ENCODE assay signal across 2 cellular contexts in genomic region chr13:52707375-52707774, GRCh38.
TF ChIP-seq lines count a peak whose summit lies in the region.

No MANE protein-coding gene starts in this region.

TF ChIP-seq in IMR-90, 13 proteins besides CTCF, POLR2A, EP300 and RAD21:
- no peak for TF ChIP-seq MAFK (IDR thresholded peaks at IDR 0.05; ENCODE audit: low read depth, low read length)
- no peak for TF ChIP-seq SMC3 (IDR thresholded peaks at IDR 0.05; ENCODE audit: low read depth, low read length)
- no peak for TF ChIP-seq MAZ (IDR thresholded peaks at IDR 0.05; ENCODE audit: borderline replicate concordance, low read depth, low read length)
- no peak for TF ChIP-seq FOS (IDR thresholded peaks at IDR 0.05; ENCODE audit: low read depth, low read length)
- no peak for TF ChIP-seq CEBPB (IDR thresholded peaks at IDR 0.05; ENCODE audit: low read depth, low read length)
- no peak for TF ChIP-seq NFE2L2 (IDR thresholded peaks at IDR 0.05; ENCODE audit: low read depth, low read length)
- no peak for TF ChIP-seq CHD1 (IDR thresholded peaks at IDR 0.05; ENCODE audit: low read depth, low read length)
- TF ChIP-seq, protein P1, sequence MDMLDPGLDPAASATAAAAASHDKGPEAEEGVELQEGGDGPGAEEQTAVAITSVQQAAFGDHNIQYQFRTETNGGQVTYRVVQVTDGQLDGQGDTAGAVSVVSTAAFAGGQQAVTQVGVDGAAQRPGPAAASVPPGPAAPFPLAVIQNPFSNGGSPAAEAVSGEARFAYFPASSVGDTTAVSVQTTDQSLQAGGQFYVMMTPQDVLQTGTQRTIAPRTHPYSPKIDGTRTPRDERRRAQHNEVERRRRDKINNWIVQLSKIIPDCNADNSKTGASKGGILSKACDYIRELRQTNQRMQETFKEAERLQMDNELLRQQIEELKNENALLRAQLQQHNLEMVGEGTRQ (IDR thresholded peaks at IDR 0.05; ENCODE audit: low read depth, low read length): no peak
- TF ChIP-seq RFX5 (IDR thresholded peaks at IDR 0.05; ENCODE audit: low read depth, low read length): no peak
TF ChIP-seq in IMR-90: peak in this region for 0.

TF ChIP-seq in GM12878, 131 proteins besides CTCF, POLR2A, EP300 and RAD21:
- no peak for TF ChIP-seq ZNF24 (IDR thresholded peaks at IDR 0.05)
- TF ChIP-seq TCF7 (IDR thresholded peaks at IDR 0.05; ENCODE audit: borderline replicate concordance): no peak
- TF ChIP-seq NBN (IDR thresholded peaks at IDR 0.05): no peak
- TF ChIP-seq ZNF687 (IDR thresholded peaks at IDR 0.05): no peak
- no peak for TF ChIP-seq MYC (IDR thresholded peaks at IDR 0.05; ENCODE audit: insufficient read depth, insufficient read length, insufficient replicate concordance, low read length, severe bottlenecking)
- no peak for TF ChIP-seq ZNF622 (IDR thresholded peaks at IDR 0.05)
- no peak for TF ChIP-seq BCL11A (IDR thresholded peaks at IDR 0.05; ENCODE audit: low read depth, low read length)
- no peak for TF ChIP-seq RUNX3 (IDR thresholded peaks at IDR 0.05; ENCODE audit: low read length)
- no peak for TF ChIP-seq RELB (IDR thresholded peaks at IDR 0.05; ENCODE audit: low read depth)
- TF ChIP-seq ZNF274 (IDR thresholded peaks at IDR 0.05; ENCODE audit: insufficient read depth, insufficient read length): no peak
- no peak for TF ChIP-seq IRF4 (IDR thresholded peaks at IDR 0.05; ENCODE audit: low read depth, low read length)
- TF ChIP-seq TCF3 (IDR thresholded peaks at IDR 0.05; ENCODE audit: borderline replicate concordance, insufficient read depth, low read depth, low read length): no peak
- TF ChIP-seq HSF1 (IDR thresholded peaks at IDR 0.05; ENCODE audit: low read depth, low read length): no peak
- TF ChIP-seq PML (IDR thresholded peaks at IDR 0.05; ENCODE audit: low read length): no peak
- no peak for TF ChIP-seq STAT3 (IDR thresholded peaks at IDR 0.05; ENCODE audit: low read depth, low read length)
- no peak for TF ChIP-seq NR2C1 (IDR thresholded peaks at IDR 0.05)
- no peak for TF ChIP-seq EED (IDR thresholded peaks at IDR 0.05; ENCODE audit: low read depth)
- no peak for TF ChIP-seq EGR1 (IDR thresholded peaks at IDR 0.05; ENCODE audit: borderline replicate concordance in 1 of 2, low read depth in 2 of 2, low read length in 2 of 2)
